24 cellular contexts compared by ENCODE assay signal in the genomic region with DNA sequence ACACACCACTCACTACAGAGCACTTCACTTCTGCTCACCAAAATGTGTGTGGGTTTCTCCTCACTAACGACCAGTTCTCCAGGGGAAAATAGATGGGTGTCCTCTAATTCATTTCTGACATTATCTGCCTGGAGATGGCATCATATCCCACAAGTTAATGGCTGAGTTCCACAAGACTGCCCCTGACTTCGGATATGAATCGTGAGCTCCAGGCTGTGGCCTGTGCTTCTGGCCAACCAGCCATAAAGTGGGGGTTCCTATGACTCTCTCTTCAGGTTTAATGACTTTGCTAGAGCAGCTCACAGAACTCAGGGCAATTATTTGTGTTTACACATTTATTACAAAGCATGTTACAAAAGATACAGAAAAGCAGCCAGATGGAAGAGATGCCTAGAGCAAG.
"Had no signal": no experiment of that assay in that cellular context is flagged by ENCODE, and none has a peak within 500 bp of the region (broad histone marks: within the 10 kb centered on the region; RNA-seq: fewer than 3 reads in every experiment).

No MANE protein-coding gene starts in this region.

- H3K27me3 Mint-ChIP-seq: brain had no signal

- H3K4me3 ChIP-seq: adrenal gland, ascending aorta, cardiac muscle cell, left ventricle myocardium inferior, lung, skin epidermis, testis, vagina had no signal

- H3K9me3 ChIP-seq: adrenal gland, ascending aorta, left ventricle myocardium inferior, testis, vagina had no signal

- DNase-seq: activated CD4-positive, alpha-beta T cell treated with anti-CD3 and anti-CD28 coated beads for 4 hours; activated CD4-positive, alpha-beta T cell treated with anti-CD3 and anti-CD28 coated beads, Interleukin-2, amount 50 U/mL, for 4 hours; activated naive CD4-positive, alpha-beta T cell treated with anti-CD3 and anti-CD28 coated beads for 36 hours; activated naive CD8-positive, alpha-beta T cell treated with anti-CD3 and anti-CD28 coated beads for 36 hours; activated T-cell treated with anti-CD3 and anti-CD28 coated beads for 4 hours; activated T-cell treated with anti-CD3 and anti-CD28 coated beads, Interleukin-2, amount 50 U/mL, for 72 hours; adrenal gland; effector CD8-positive, alpha-beta T cell; left ventricle myocardium inferior; mesendoderm; natural killer cell; stimulated activated CD4-positive, alpha-beta T cell treated with anti-CD3 and anti-CD28 coated beads, Interleukin-12 subunit alpha, Interleukin-12 subunit beta, amount 100 ng/mL, for 4 hours; stimulated activated CD4-positive, alpha-beta T cell treated with anti-CD3 and anti-CD28 coated beads, Interleukin-4, amount 100 ng/mL, for 1 hour; stimulated activated naive CD8-positive, alpha-beta T cell treated with anti-CD3 and anti-CD28 coated beads, Interleukin-15, Interleukin-2, amounts not matched to agents 100 U/mL and 50 U/mL, for 24 hours; testis had no signal

- H3K36me3 Mint-ChIP-seq: activated naive CD8-positive, alpha-beta T cell treated with anti-CD3 and anti-CD28 coated beads for 36 hours; brain; natural killer cell had no signal

- H3K4me3 Mint-ChIP-seq: activated naive CD4-positive, alpha-beta T cell treated with anti-CD3 and anti-CD28 coated beads for 36 hours; activated naive CD8-positive, alpha-beta T cell treated with anti-CD3 and anti-CD28 coated beads for 36 hours; activated T-cell treated with anti-CD3 and anti-CD28 coated beads, Interleukin-2, amount 50 U/mL, for 72 hours; brain; natural killer cell had no signal

- H3K9me3 Mint-ChIP-seq: activated naive CD4-positive, alpha-beta T cell treated with anti-CD3 and anti-CD28 coated beads for 36 hours; activated naive CD8-positive, alpha-beta T cell treated with anti-CD3 and anti-CD28 coated beads for 36 hours; activated T-cell treated with anti-CD3 and anti-CD28 coated beads, Interleukin-2, amount 50 U/mL, for 72 hours; brain; natural killer cell had no signal

- H3K27ac ChIP-seq: adrenal gland, ascending aorta, cardiac muscle cell, left ventricle myocardium inferior, skin epidermis, testis, vagina, VCaP had no signal

- H3K4me1 ChIP-seq: adrenal gland, ascending aorta, left ventricle myocardium inferior, testis, vagina had no signal

- H3K36me3 ChIP-seq: adrenal gland, ascending aorta, cardiac muscle cell, left ventricle myocardium inferior, vagina had no signal

- H3K27me3 ChIP-seq: adrenal gland, ascending aorta, cardiac muscle cell, testis, vagina had no signal

- H3K4me1 Mint-ChIP-seq: activated naive CD8-positive, alpha-beta T cell treated with anti-CD3 and anti-CD28 coated beads for 36 hours; natural killer cell had no signal

- H3K27ac Mint-ChIP-seq: activated naive CD4-positive, alpha-beta T cell treated with anti-CD3 and anti-CD28 coated beads for 36 hours; activated naive CD8-positive, alpha-beta T cell treated with anti-CD3 and anti-CD28 coated beads for 36 hours; activated T-cell treated with anti-CD3 and anti-CD28 coated beads, Interleukin-2, amount 50 U/mL, for 72 hours; natural killer cell; progenitor cell of endocrine pancreas had no signal

- ATAC-seq: activated T-cell treated with anti-CD3 and anti-CD28 coated beads, Interleukin-2, amount 50 U/mL, for 72 hours; natural killer cell; sciatic nerve; stimulated activated naive CD8-positive, alpha-beta T cell treated with anti-CD3 and anti-CD28 coated beads, Interleukin-15, Interleukin-2, amounts not matched to agents 100 U/mL and 50 U/mL, for 24 hours had no signal
